ENCODE assay signal across 1 cellular context in the genomic region with DNA sequence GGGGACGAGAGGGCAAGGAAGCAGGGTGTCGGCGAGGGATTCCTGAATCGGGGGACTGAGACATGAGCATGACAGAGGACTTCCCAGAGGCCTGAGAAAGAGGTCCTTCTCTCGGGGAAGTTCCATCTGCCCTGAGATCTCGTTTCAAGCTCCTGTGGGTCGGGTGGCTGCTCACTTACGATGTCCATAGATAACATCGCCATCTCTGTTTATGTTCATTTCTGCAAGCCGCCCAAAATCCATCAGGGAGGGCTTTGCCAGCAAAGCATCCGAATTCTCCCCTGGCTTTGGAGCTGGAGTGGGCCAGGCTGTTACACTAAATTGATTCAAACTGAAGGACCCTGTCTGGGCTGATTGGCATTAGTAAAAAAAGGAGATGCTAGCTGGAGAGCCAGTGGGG.
TF ChIP-seq lines count a peak whose summit lies in the region.

No MANE protein-coding gene starts in this region.

TF ChIP-seq in WTC11, 78 proteins besides CTCF, POLR2A, EP300 and RAD21 (continued from another document):
- TF ChIP-seq, protein P1, sequence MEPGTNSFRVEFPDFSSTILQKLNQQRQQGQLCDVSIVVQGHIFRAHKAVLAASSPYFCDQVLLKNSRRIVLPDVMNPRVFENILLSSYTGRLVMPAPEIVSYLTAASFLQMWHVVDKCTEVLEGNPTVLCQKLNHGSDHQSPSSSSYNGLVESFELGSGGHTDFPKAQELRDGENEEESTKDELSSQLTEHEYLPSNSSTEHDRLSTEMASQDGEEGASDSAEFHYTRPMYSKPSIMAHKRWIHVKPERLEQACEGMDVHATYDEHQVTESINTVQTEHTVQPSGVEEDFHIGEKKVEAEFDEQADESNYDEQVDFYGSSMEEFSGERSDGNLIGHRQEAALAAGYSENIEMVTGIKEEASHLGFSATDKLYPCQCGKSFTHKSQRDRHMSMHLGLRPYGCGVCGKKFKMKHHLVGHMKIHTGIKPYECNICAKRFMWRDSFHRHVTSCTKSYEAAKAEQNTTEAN (CRISPR knock-in tag; IDR thresholded peaks at IDR 0.05), result no peak
- TF ChIP-seq SP1 (CRISPR knock-in tag; conservative IDR thresholded peaks at IDR 0.05) (no peak), NFATC4 (CRISPR knock-in tag; IDR thresholded peaks at IDR 0.05) (no peak), FOXP1 (CRISPR knock-in tag; IDR thresholded peaks at IDR 0.05; ENCODE audit: borderline replicate concordance) (no peak), ZNF121 (CRISPR knock-in tag; IDR thresholded peaks at IDR 0.05) (no peak), NR2C2 (CRISPR knock-in tag; IDR thresholded peaks at IDR 0.05) (no peak), GRHL2 (CRISPR knock-in tag; IDR thresholded peaks at IDR 0.05; ENCODE audit: insufficient replicate concordance, severe bottlenecking) (no peak), RORB (CRISPR knock-in tag; IDR thresholded peaks at IDR 0.05) (no peak), GTF2I (CRISPR knock-in tag; conservative IDR thresholded peaks at IDR 0.05) (no peak), CREM (CRISPR knock-in tag; IDR thresholded peaks at IDR 0.05) (no peak), ZBTB21 (CRISPR knock-in tag; IDR thresholded peaks at IDR 0.05; ENCODE audit: borderline replicate concordance) (no peak)
- TF ChIP-seq, protein P2, sequence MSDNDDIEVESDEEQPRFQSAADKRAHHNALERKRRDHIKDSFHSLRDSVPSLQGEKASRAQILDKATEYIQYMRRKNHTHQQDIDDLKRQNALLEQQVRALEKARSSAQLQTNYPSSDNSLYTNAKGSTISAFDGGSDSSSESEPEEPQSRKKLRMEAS (CRISPR knock-in tag; IDR thresholded peaks at IDR 0.05), result no peak
- TF ChIP-seq, protein P3, sequence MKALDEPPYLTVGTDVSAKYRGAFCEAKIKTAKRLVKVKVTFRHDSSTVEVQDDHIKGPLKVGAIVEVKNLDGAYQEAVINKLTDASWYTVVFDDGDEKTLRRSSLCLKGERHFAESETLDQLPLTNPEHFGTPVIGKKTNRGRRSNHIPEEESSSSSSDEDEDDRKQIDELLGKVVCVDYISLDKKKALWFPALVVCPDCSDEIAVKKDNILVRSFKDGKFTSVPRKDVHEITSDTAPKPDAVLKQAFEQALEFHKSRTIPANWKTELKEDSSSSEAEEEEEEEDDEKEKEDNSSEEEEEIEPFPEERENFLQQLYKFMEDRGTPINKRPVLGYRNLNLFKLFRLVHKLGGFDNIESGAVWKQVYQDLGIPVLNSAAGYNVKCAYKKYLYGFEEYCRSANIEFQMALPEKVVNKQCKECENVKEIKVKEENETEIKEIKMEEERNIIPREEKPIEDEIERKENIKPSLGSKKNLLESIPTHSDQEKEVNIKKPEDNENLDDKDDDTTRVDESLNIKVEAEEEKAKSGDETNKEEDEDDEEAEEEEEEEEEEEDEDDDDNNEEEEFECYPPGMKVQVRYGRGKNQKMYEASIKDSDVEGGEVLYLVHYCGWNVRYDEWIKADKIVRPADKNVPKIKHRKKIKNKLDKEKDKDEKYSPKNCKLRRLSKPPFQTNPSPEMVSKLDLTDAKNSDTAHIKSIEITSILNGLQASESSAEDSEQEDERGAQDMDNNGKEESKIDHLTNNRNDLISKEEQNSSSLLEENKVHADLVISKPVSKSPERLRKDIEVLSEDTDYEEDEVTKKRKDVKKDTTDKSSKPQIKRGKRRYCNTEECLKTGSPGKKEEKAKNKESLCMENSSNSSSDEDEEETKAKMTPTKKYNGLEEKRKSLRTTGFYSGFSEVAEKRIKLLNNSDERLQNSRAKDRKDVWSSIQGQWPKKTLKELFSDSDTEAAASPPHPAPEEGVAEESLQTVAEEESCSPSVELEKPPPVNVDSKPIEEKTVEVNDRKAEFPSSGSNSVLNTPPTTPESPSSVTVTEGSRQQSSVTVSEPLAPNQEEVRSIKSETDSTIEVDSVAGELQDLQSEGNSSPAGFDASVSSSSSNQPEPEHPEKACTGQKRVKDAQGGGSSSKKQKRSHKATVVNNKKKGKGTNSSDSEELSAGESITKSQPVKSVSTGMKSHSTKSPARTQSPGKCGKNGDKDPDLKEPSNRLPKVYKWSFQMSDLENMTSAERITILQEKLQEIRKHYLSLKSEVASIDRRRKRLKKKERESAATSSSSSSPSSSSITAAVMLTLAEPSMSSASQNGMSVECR (CRISPR knock-in tag; IDR thresholded peaks at IDR 0.05; ENCODE audit: borderline replicate concordance), result no peak
- TF ChIP-seq, protein P4, sequence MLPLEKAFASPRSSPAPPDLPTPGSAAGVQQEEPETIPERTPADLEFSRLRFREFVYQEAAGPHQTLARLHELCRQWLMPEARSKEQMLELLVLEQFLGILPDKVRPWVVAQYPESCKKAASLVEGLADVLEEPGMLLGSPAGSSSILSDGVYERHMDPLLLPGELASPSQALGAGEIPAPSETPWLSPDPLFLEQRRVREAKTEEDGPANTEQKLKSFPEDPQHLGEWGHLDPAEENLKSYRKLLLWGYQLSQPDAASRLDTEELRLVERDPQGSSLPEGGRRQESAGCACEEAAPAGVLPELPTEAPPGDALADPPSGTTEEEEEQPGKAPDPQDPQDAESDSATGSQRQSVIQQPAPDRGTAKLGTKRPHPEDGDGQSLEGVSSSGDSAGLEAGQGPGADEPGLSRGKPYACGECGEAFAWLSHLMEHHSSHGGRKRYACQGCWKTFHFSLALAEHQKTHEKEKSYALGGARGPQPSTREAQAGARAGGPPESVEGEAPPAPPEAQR (CRISPR knock-in tag; IDR thresholded peaks at IDR 0.05), result no peak
- TF ChIP-seq, protein P5, sequence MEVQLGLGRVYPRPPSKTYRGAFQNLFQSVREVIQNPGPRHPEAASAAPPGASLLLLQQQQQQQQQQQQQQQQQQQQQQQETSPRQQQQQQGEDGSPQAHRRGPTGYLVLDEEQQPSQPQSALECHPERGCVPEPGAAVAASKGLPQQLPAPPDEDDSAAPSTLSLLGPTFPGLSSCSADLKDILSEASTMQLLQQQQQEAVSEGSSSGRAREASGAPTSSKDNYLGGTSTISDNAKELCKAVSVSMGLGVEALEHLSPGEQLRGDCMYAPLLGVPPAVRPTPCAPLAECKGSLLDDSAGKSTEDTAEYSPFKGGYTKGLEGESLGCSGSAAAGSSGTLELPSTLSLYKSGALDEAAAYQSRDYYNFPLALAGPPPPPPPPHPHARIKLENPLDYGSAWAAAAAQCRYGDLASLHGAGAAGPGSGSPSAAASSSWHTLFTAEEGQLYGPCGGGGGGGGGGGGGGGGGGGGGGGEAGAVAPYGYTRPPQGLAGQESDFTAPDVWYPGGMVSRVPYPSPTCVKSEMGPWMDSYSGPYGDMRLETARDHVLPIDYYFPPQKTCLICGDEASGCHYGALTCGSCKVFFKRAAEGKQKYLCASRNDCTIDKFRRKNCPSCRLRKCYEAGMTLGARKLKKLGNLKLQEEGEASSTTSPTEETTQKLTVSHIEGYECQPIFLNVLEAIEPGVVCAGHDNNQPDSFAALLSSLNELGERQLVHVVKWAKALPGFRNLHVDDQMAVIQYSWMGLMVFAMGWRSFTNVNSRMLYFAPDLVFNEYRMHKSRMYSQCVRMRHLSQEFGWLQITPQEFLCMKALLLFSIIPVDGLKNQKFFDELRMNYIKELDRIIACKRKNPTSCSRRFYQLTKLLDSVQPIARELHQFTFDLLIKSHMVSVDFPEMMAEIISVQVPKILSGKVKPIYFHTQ (CRISPR knock-in tag; IDR thresholded peaks at IDR 0.05), result no peak
TF ChIP-seq in WTC11: peak in this region for 0.
